In genomic region chr14:39045889-39046288, GRCh38 we compare ENCODE assay signal across 8 cellular contexts. TPM values are rescaled to one million over a fixed set of nuclear protein-coding genes. Genes with fewer than 3 reads are reported as not detected.
DNase-seq lines count a peak whose midpoint lies in the region; ATAC-seq and TF ChIP-seq lines count a peak whose summit lies in the region.
"Not testable (repeated sequence)": the region's sequence is repeated elsewhere in the genome, so short reads cannot be mapped to it uniquely, and the experiment has no call there.

No MANE protein-coding gene starts in this region.

- ATAC-seq in GM18907 (IDR thresholded peaks at IDR 0.05; ENCODE audit: unreplicated experiment) (peak; percentile 68), HG03045 (IDR thresholded peaks at IDR 0.05; ENCODE audit: unreplicated experiment) (peak; percentile 51), HG03378 (IDR thresholded peaks at IDR 0.05; ENCODE audit: unreplicated experiment) (peak; percentile 59), memory B cell (ENCODE audit: low read depth) (peak; percentile 29)
- ATAC-seq in activated CD4-positive, CD25-positive, alpha-beta regulatory T cell treated with anti-CD3 and anti-CD28 coated beads, Interleukin-2, amount 50 U/mL, for 24 hours, result peak; percentile 10 to 25
- peak; percentile 36 for ATAC-seq in stimulated activated naive CD8-positive, alpha-beta T cell treated with anti-CD3 and anti-CD28 coated beads, Interleukin-15, Interleukin-2, amounts not matched to agents 100 U/mL and 50 U/mL, for 24 hours

- H3K4me1 Mint-ChIP-seq in HFFc6 (ENCODE audit: low read depth), result peaks cover 11% of the 10 kb centered on the region
- H3K4me1 Mint-ChIP-seq in memory B cell, result not testable (repeated sequence)

- H3K4me3 Mint-ChIP-seq in HFFc6, memory B cell: not testable (repeated sequence)

- not testable (repeated sequence) for H3K27me3 Mint-ChIP-seq in HFFc6 (ENCODE audit: insufficient read depth); memory B cell

- not testable (repeated sequence) for H3K9me3 Mint-ChIP-seq in HFFc6, memory B cell

- not testable (repeated sequence) for TF ChIP-seq CTCF in HFFc6 (IDR thresholded peaks at IDR 0.05)

- peak overlapping the region; percentile 48; the same call in 1 of the 2 replicates for H3K27ac Mint-ChIP-seq in HFFc6
- H3K27ac Mint-ChIP-seq in memory B cell, result not testable (repeated sequence)

- not testable (repeated sequence) for DNase-seq in HFFc6; memory B cell (ENCODE audit: low spot score in 2 of 2); stimulated activated naive CD8-positive, alpha-beta T cell treated with anti-CD3 and anti-CD28 coated beads, Interleukin-15, Interleukin-2, amounts not matched to agents 100 U/mL and 50 U/mL, for 24 hours
- peak; percentile 2 for DNase-seq in activated T-cell treated with anti-CD3 and anti-CD28 coated beads for 48 hours (ENCODE audit: low read depth)

- H3K36me3 Mint-ChIP-seq in HFFc6 (ENCODE audit: low read depth) (peaks cover 49% of the 10 kb centered on the region), memory B cell (peaks cover 35% of the 10 kb centered on the region)

RNA-seq across cellular contexts. Expression of gene SEC23A, which starts 57.1 kb away (rescaled TPM):
- 100 to 1,000 TPM; 199 to 255 (median 241) TPM for total RNA-seq in HFFc6 (2021; fragmentation: NEBNext Ultra II Directional; extraction: Animal tissue kit (Norgen Biotek cat#: 25700))

Comparison
In these comparisons a context has a peak if more than half of its experiments do, and no peak if none do; other contexts are left out.
1. ATAC-seq: peak in every context shown above with its lines; median percentile 68 in GM18907; 59 in HG03378; 51 in HG03045; 36 in stimulated activated naive CD8-positive, alpha-beta T cell treated with anti-CD3 and anti-CD28 coated beads, Interleukin-15, Interleukin-2, amounts not matched to agents 100 U/mL and 50 U/mL, for 24 hours; 29 in memory B cell; 18 in activated CD4-positive, CD25-positive, alpha-beta regulatory T cell treated with anti-CD3 and anti-CD28 coated beads, Interleukin-2, amount 50 U/mL, for 24 hours.